9 cellular contexts compared by ENCODE assay signal in the genomic region with DNA sequence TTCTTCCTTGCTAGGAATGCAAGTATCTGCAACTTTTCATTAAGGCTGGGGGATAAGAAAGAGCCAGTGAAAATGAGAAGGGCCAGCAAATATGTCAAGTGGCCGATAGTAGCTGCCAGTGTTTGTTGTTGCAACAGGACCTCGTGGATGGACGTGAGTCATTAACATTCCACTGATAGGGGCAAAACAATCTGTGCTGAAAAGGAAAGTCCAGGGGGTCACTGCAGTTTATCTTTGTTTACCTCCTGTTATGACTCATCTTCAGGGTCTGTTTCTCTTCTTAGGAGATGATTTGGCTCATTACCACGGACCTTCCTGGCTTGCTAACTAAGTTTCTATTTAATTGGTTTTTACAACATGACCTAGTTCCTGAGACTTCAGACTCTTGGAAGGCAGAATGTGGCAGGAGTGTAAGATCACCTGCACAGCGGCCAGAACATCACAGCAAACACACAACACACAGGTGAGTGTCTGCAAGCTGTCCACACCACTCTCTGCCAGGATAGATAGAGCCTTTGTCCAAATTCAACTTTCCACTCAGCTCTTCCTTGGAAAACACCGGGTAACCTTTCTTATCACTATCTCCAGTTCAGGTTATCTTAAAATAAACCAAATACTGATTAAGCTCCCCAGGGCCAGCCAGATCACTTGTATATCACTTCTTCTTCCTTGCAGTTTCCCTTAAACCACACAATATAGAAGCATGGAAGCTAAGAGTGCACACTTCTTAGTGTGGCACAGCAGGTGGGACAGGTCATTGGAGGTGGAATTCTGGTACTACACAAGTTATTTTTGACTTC.
A peak's percentile ranks its signal among the peaks of the same experiment; 100 is the strongest.
DNase-seq lines count a peak whose midpoint lies in the region; ATAC-seq and TF ChIP-seq lines count a peak whose summit lies in the region.
"Had no signal": no experiment of that assay in that cellular context is flagged by ENCODE, and none has a peak within 500 bp of the region (broad histone marks: within the 10 kb centered on the region; RNA-seq: fewer than 3 reads in every experiment).

No MANE protein-coding gene starts in this region.

- CTCF ChIA-PET in T-cell (lab: Charles Lee) = interaction anchor here in 1 of 2 donors (0.7 kb wide), 1 partner anchor 20 kb away, joined by 3 read pairs; no protein-coding TSS in a partner anchor

- H3K4me1 Mint-ChIP-seq in HFFc6 (ENCODE audit: low read depth) (peaks cover 65% of the 10 kb centered on the region), T-cell (no peaks in the 10 kb centered on the region)

- DNase-seq in HFFc6 (peak; percentile 74), adipocyte (ENCODE audit: low read depth) (peak; percentile 76), iPS-NIHi11 (ENCODE audit: low spot score) (peak; percentile 23), stromal cell of bone marrow (ENCODE audit: low read depth) (peak; percentile 48), left colon (no peak), NAMALWA (ENCODE audit: low spot score) (no peak), T-cell (no peak)
- DNase-seq in activated CD8-positive, alpha-beta memory T cell treated with anti-CD3 and anti-CD28 coated beads for 24 hours = no peak
- DNase-seq: dorsolateral prefrontal cortex had no signal

- H3K9ac ChIP-seq in adipocyte (ENCODE audit: low read length) = no peak overlapping the region

- POLR2A ChIA-PET in T-cell (lab: Charles Lee) = no interaction called here

- no peaks in the 10 kb centered on the region for H3K27me3 ChIP-seq in adipocyte (replicated peaks; ENCODE audit: control insufficient read depth, insufficient read depth, low read length)

- H3K4me3 ChIP-seq in adipocyte (ENCODE audit: low read length) = peak overlapping the region; percentile 38
- H3K4me3 ChIP-seq: dorsolateral prefrontal cortex had no signal

- no peaks in the 10 kb centered on the region for H3K36me3 ChIP-seq in adipocyte (ENCODE audit: control insufficient read depth, insufficient read depth, low read length, severe bottlenecking)

- peaks cover 1% of the 10 kb centered on the region for H3K27me3 Mint-ChIP-seq in HFFc6 (ENCODE audit: insufficient read depth)
- peaks cover 15% of the 10 kb centered on the region in 2 donors for H3K27me3 Mint-ChIP-seq in T-cell

- H3K9me3 ChIP-seq in adipocyte (ENCODE audit: control insufficient read depth, low read length) = no peaks in the 10 kb centered on the region

- TF ChIP-seq CTCF in HFFc6 (IDR thresholded peaks at IDR 0.05) = no peak

- ATAC-seq in left colon (no peak), T-cell (replicated peaks in 1 of 4) (no peak)

- peaks cover 46% of the 10 kb centered on the region for H3K4me1 ChIP-seq in adipocyte (ENCODE audit: control insufficient read depth, insufficient read depth, low read length)

- H3K27ac Mint-ChIP-seq in HFFc6 (peak overlapping the region; percentile 68), T-cell (no peak overlapping the region)

- H3K9me3 Mint-ChIP-seq in HFFc6 (no peaks in the 10 kb centered on the region), T-cell (peaks cover 0 to 3% (median 3%) of the 10 kb centered on the region in 3 donors)

- intact Hi-C loops in left colon (cut with DNase I, micrococcal nuclease) = no loop called here

- H3K4me3 Mint-ChIP-seq in HFFc6 (peak overlapping the region; percentile 35), T-cell (no peak overlapping the region)

- H3K36me3 Mint-ChIP-seq in HFFc6 (ENCODE audit: low read depth) (peaks cover 16% of the 10 kb centered on the region; the same call in 1 of the 2 replicates), T-cell (no peaks in the 10 kb centered on the region)

Comparison
In these comparisons a context has a peak if more than half of its experiments do, and no peak if none do; other contexts are left out.
1. DNase-seq: peak in HFFc6 (single experiment), adipocyte (single experiment), iPS-NIHi11 (single experiment) and stromal cell of bone marrow (single experiment); none in left colon (0 of 2), activated CD8-positive, alpha-beta memory T cell treated with anti-CD3 and anti-CD28 coated beads for 24 hours (single experiment), NAMALWA (single experiment) and T-cell (0 of 34).